ENCODE assay signal across 22 cellular contexts in the genomic region with DNA sequence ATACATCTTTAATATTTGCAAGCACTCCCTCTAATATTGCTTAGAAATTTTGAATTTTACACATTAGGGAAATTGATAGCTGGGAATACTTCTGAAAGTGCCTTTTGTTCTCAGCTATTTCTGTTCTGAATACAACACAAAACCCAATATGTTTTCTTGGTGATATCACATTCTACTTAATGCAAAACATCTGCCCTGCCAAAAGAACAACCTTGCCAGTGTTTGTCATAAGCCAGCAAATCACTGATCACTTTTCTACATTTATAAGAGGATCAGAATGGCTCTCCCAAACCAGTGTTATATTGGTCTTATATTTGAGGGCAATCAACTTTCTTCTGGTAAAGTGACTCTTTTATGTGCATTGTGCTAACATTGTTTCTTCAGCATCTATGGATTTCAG.
DNase-seq lines count a peak whose midpoint lies in the region; ATAC-seq, FAIRE-seq and TF ChIP-seq lines count a peak whose summit lies in the region.
"Had no signal": no experiment of that assay in that cellular context is flagged by ENCODE, and none has a peak within 500 bp of the region (broad histone marks: within the 10 kb centered on the region; RNA-seq: fewer than 3 reads in every experiment).

No MANE protein-coding gene starts in this region.

- no peaks in the 10 kb centered on the region for H3K79me1 ChIP-seq in mesenchymal stem cell (replicated peaks; ENCODE audit: low read length, poor library complexity, severe bottlenecking)

- peak; percentile 96 for FAIRE-seq in astrocyte (lab: Jason Lieb, UNC)
- FAIRE-seq: GM12878, HTR-8/SVneo had no signal

- DNase-seq in COLO829 (ENCODE audit: low spot score) (peak; percentile 8), astrocyte (ENCODE audit: low read depth) (no peak), mesenchymal stem cell (no peak), hepatocyte (ENCODE audit: low spot score) (no peak), hippocampal formation (lab: John Stamatoyannopoulos, UW) (no peak), NCI-H774 (lab: John Stamatoyannopoulos, UW) (no peak)
- DNase-seq: 8988T; CD8-positive, alpha-beta T cell; COR-L47; DMS 273 treated with DMSO at 0.1 percent for 48 hours; DMS53; DND-41; EL; GOT3; H7; HFFc6 had no signal

- H3K23ac ChIP-seq in mesenchymal stem cell (ENCODE audit: low read length in 2 of 2): no peak overlapping the region

- no peak overlapping the region for H2AFZ ChIP-seq in astrocyte (ENCODE audit: low read depth, low read length)
- no peak overlapping the region for H2AFZ ChIP-seq in mesenchymal stem cell (ENCODE audit: low read depth, low read length)
- H2AFZ ChIP-seq in hepatocyte: no peak overlapping the region

- H3K27ac Mint-ChIP-seq in astrocyte (ENCODE audit: unreplicated experiment): no peak overlapping the region
- H3K27ac Mint-ChIP-seq: B cell; CD8-positive, alpha-beta T cell; HFFc6 had no signal

- H3K79me2 ChIP-seq in astrocyte (ENCODE audit: insufficient read depth, low read length): no peaks in the 10 kb centered on the region
- H3K79me2 ChIP-seq in hepatocyte: no peaks in the 10 kb centered on the region

- H4K91ac ChIP-seq in mesenchymal stem cell (ENCODE audit: low read length): no peak overlapping the region

- no peaks in the 10 kb centered on the region for H3K27me3 Mint-ChIP-seq in astrocyte (ENCODE audit: low read depth, unreplicated experiment)
- H3K27me3 Mint-ChIP-seq: B cell had no signal

- H3K4me3 ChIP-seq in astrocyte (ENCODE audit: insufficient read depth, low read depth, low read length) (no peak overlapping the region), mesenchymal stem cell (ENCODE audit: insufficient read depth in 1 of 2, low read depth in 1 of 2, low read length in 2 of 2) (no peak overlapping the region), hepatocyte (no peak overlapping the region)
- H3K4me3 ChIP-seq: BLaER1 treated with 17β-estradiol and CSF1 and Interleukin-3, amounts not matched to agents 10 nM and 100 nM; GM12878 had no signal

- no peaks in the 10 kb centered on the region for H3K9me3 Mint-ChIP-seq in astrocyte (ENCODE audit: unreplicated experiment)
- H3K9me3 Mint-ChIP-seq: HFFc6 had no signal

- no peaks in the 10 kb centered on the region for H3K9me2 ChIP-seq in hepatocyte (replicated peaks; ENCODE audit: insufficient read depth)

- H3K9ac ChIP-seq in astrocyte (ENCODE audit: low read length) (no peak overlapping the region), mesenchymal stem cell (ENCODE audit: low read length) (peak overlapping the region; percentile 55)
- H3K9ac ChIP-seq: BLaER1 treated with 17β-estradiol and CSF1 and Interleukin-3, amounts not matched to agents 10 nM and 100 nM had no signal

- no peaks in the 10 kb centered on the region for H3K9me3 ChIP-seq in astrocyte (ENCODE audit: insufficient read depth, low read depth, low read length)
- no peaks in the 10 kb centered on the region for H3K9me3 ChIP-seq in mesenchymal stem cell (ENCODE audit: control insufficient read depth, low read length)
- no peaks in the 10 kb centered on the region for H3K9me3 ChIP-seq in hepatocyte (ENCODE audit: low read depth)

- H3K4me2 ChIP-seq in astrocyte (ENCODE audit: low read length) (no peak overlapping the region), mesenchymal stem cell (ENCODE audit: low read length, poor library complexity, severe bottlenecking) (no peak overlapping the region), hepatocyte (no peak overlapping the region)
- H3K4me2 ChIP-seq: BLaER1 treated with 17β-estradiol and CSF1 and Interleukin-3, amounts not matched to agents 10 nM and 100 nM had no signal

- no peaks in the 10 kb centered on the region for H3K27me3 ChIP-seq in astrocyte (ENCODE audit: insufficient read depth, low read length)
- H3K27me3 ChIP-seq in mesenchymal stem cell (ENCODE audit: control insufficient read depth in 1 of 2, insufficient read depth in 1 of 2, low read length in 2 of 2): no peaks in the 10 kb centered on the region
- no peaks in the 10 kb centered on the region for H3K27me3 ChIP-seq in hepatocyte

- no peak overlapping the region for H4K8ac ChIP-seq in mesenchymal stem cell (ENCODE audit: low read length)

- H3K4ac ChIP-seq in mesenchymal stem cell (ENCODE audit: low read depth in 1 of 2, low read length in 2 of 2): no peak overlapping the region

- H2BK120ac ChIP-seq in mesenchymal stem cell (ENCODE audit: low read depth, low read length): no peak overlapping the region

- H4K20me1 ChIP-seq in astrocyte (ENCODE audit: insufficient read depth, low read length) (no peaks in the 10 kb centered on the region), hepatocyte (ENCODE audit: insufficient read depth, poor library complexity, severe bottlenecking) (no peaks in the 10 kb centered on the region)
- H4K20me1 ChIP-seq: BLaER1 treated with 17β-estradiol and CSF1 and Interleukin-3, amounts not matched to agents 10 nM and 100 nM had no signal

- H2AK5ac ChIP-seq in mesenchymal stem cell (ENCODE audit: low read length, severe bottlenecking): no peak overlapping the region

- H3K4me3 Mint-ChIP-seq in astrocyte (ENCODE audit: unreplicated experiment): no peak overlapping the region
- H3K4me3 Mint-ChIP-seq: B cell; CD8-positive, alpha-beta T cell; HFFc6 had no signal

- ATAC-seq in HG02798 (IDR thresholded peaks at IDR 0.05; ENCODE audit: poor library complexity, unreplicated experiment): no peak
- ATAC-seq: CD8-positive, alpha-beta T cell; GM12878; HCT116 had no signal

- no peak overlapping the region for H3K18ac ChIP-seq in mesenchymal stem cell (ENCODE audit: low read depth in 1 of 2, low read length in 2 of 2)

- H3K36me3 ChIP-seq in astrocyte (ENCODE audit: insufficient read depth, low read length) (no peaks in the 10 kb centered on the region), mesenchymal stem cell (ENCODE audit: control insufficient read depth in 1 of 2, insufficient read depth in 2 of 2, low read depth in 1 of 2, low read length in 2 of 2) (no peaks in the 10 kb centered on the region), hepatocyte (replicated peaks; ENCODE audit: insufficient read depth, low read depth) (no peaks in the 10 kb centered on the region)
- H3K36me3 ChIP-seq: BLaER1 treated with 17β-estradiol and CSF1 and Interleukin-3, amounts not matched to agents 10 nM and 100 nM had no signal

- H3K14ac ChIP-seq in mesenchymal stem cell (ENCODE audit: low read length in 2 of 2): no peak overlapping the region

- H3K36me3 Mint-ChIP-seq in astrocyte (ENCODE audit: low read depth, unreplicated experiment): no peaks in the 10 kb centered on the region
- H3K36me3 Mint-ChIP-seq: CD8-positive, alpha-beta T cell had no signal

- H2BK15ac ChIP-seq in mesenchymal stem cell (ENCODE audit: low read depth, poor library complexity, severe bottlenecking): no peak overlapping the region

- no peak overlapping the region for H2BK12ac ChIP-seq in mesenchymal stem cell (ENCODE audit: low read length in 2 of 2)

- H3K27ac ChIP-seq in astrocyte (ENCODE audit: low read depth, low read length): no peak overlapping the region
- H3K27ac ChIP-seq in mesenchymal stem cell (ENCODE audit: low read length, poor library complexity, severe bottlenecking): no peak overlapping the region
- no peak overlapping the region for H3K27ac ChIP-seq in hepatocyte
- H3K27ac ChIP-seq: BLaER1 treated with 17β-estradiol and CSF1 and Interleukin-3, amounts not matched to agents 10 nM and 100 nM had no signal

- H3K4me1 ChIP-seq in astrocyte (ENCODE audit: insufficient read depth, low read length): no peaks in the 10 kb centered on the region
- H3K4me1 ChIP-seq in mesenchymal stem cell (ENCODE audit: control insufficient read depth, insufficient read depth, low read depth, low read length): no peaks in the 10 kb centered on the region
- no peaks in the 10 kb centered on the region for H3K4me1 ChIP-seq in hepatocyte (ENCODE audit: insufficient read depth)

- no peak overlapping the region for H2BK5ac ChIP-seq in mesenchymal stem cell (ENCODE audit: low read depth, low read length, poor library complexity, severe bottlenecking)

- no peaks in the 10 kb centered on the region for H3K4me1 Mint-ChIP-seq in astrocyte (ENCODE audit: low read depth, unreplicated experiment)
- H3K4me1 Mint-ChIP-seq: B cell had no signal

- TF ChIP-seq CTCF in astrocyte (IDR thresholded peaks at IDR 0.05; ENCODE audit: insufficient read depth, low read depth, low read length): no peak
- no peak for TF ChIP-seq CTCF in hepatocyte (IDR thresholded peaks at IDR 0.05; ENCODE audit: poor library complexity)
